In the genomic region with DNA sequence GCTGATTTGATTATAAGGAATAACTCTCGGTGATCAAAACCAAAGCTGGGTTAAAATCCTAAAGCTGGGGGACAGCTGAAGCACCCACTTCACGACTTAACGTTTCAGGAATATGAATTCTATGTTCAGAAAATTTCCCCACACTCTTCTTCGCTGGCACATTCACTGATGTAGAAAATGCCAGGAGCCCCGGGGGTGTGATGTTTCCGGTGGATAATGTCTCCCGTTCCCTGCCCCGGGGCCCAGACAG, we compare ENCODE assay signal across 9 cellular contexts.
DNase-seq lines count a peak whose midpoint lies in the region; ATAC-seq and TF ChIP-seq lines count a peak whose summit lies in the region.
"Had no signal": no experiment of that assay in that cellular context is flagged by ENCODE, and none has a peak within 500 bp of the region (broad histone marks: within the 10 kb centered on the region; RNA-seq: fewer than 3 reads in every experiment).

No MANE protein-coding gene starts in this region.

- peaks cover 0 to 5% of the 10 kb centered on the region in 2 donors for H3K4me1 ChIP-seq in thoracic aorta (ENCODE audit: control insufficient read depth in 1 of 2, low read depth in 2 of 2)

- H3K27ac ChIP-seq in thoracic aorta: no peak overlapping the region
- H3K27ac ChIP-seq: VCaP had no signal

- H3K36me3 ChIP-seq in thoracic aorta: no peaks in the 10 kb centered on the region

- H3K9me3 ChIP-seq in thoracic aorta: no peaks in the 10 kb centered on the region

- H3K4me1 Mint-ChIP-seq in T-helper 1 cell treated with Interleukin-12 subunit alpha and Interleukin-12 subunit beta and Interleukin-4 antibody, amounts not matched to agents 30 μg/mL and 1 μg/mL, for 36 hours (ENCODE audit: low read depth): peaks cover 5% of the 10 kb centered on the region

- H3K36me3 Mint-ChIP-seq in T-helper 1 cell treated with Interleukin-12 subunit alpha and Interleukin-12 subunit beta and Interleukin-4 antibody, amounts not matched to agents 30 μg/mL and 1 μg/mL, for 36 hours (ENCODE audit: low read depth): no peaks in the 10 kb centered on the region

- no peaks in the 10 kb centered on the region for H3K9me3 Mint-ChIP-seq in T-helper 1 cell treated with Interleukin-12 subunit alpha and Interleukin-12 subunit beta and Interleukin-4 antibody, amounts not matched to agents 30 μg/mL and 1 μg/mL, for 36 hours

- peak overlapping the region; percentile 10 for H3K4me3 Mint-ChIP-seq in T-helper 1 cell treated with Interleukin-12 subunit alpha and Interleukin-12 subunit beta and Interleukin-4 antibody, amounts not matched to agents 30 μg/mL and 1 μg/mL, for 36 hours

- H3K4me3 ChIP-seq in thoracic aorta: peak overlapping the region; percentile 71

- peak; percentile 13 for ATAC-seq in left lobe of liver
- no peak for ATAC-seq in thoracic aorta (ENCODE audit: insufficient number of reproducible peaks, low FRiP score, low read depth)
- no peak for ATAC-seq in GM21360 (IDR thresholded peaks at IDR 0.05; ENCODE audit: unreplicated experiment)

- peaks cover 55% of the 10 kb centered on the region for H3K27me3 Mint-ChIP-seq in T-helper 1 cell treated with Interleukin-12 subunit alpha and Interleukin-12 subunit beta and Interleukin-4 antibody, amounts not matched to agents 30 μg/mL and 1 μg/mL, for 36 hours (ENCODE audit: low read depth)

- no peak overlapping the region for H3K27ac Mint-ChIP-seq in T-helper 1 cell treated with Interleukin-12 subunit alpha and Interleukin-12 subunit beta and Interleukin-4 antibody, amounts not matched to agents 30 μg/mL and 1 μg/mL, for 36 hours

- no peaks in the 10 kb centered on the region for H3K27me3 ChIP-seq in thoracic aorta (replicated peaks; ENCODE audit: insufficient read depth)

- no peak for DNase-seq in T-helper 1 cell
- peak; percentile 38 for DNase-seq in astrocyte of the hippocampus (ENCODE audit: low read depth, low spot score)
- DNase-seq in left lobe of liver (ENCODE audit: low spot score): no peak
- DNase-seq in thoracic aorta (ENCODE audit: low spot score): no peak
- DNase-seq in NCI-H2029 (lab: John Stamatoyannopoulos, UW): no peak
- no peak for DNase-seq in activated naive CD4-positive, alpha-beta T cell (lab: John Stamatoyannopoulos, UW)

- TF ChIP-seq CTCF in thoracic aorta (IDR thresholded peaks at IDR 0.05): no peak
